Comparison of ENCODE assay signal across 11 cellular contexts in genomic region chr7:131753620-131754222, GRCh38.
A peak's percentile ranks its signal among the peaks of the same experiment; 100 is the strongest.
DNase-seq lines count a peak whose midpoint lies in the region; ATAC-seq and TF ChIP-seq lines count a peak whose summit lies in the region.
"Had no signal": no experiment of that assay in that cellular context is flagged by ENCODE, and none has a peak within 500 bp of the region (broad histone marks: within the 10 kb centered on the region; RNA-seq: fewer than 3 reads in every experiment).

No MANE protein-coding gene starts in this region.

- DNase-seq in MCF 10A (ENCODE audit: unreplicated experiment) = peak; percentile 26
- DNase-seq in breast epithelium (ENCODE audit: low spot score in 2 of 2) = no peak
- peak; percentile 65 for DNase-seq in NCI-H2171 treated with DMSO at 0.1 percent for 48 hours (lab: John Stamatoyannopoulos, UW)
- DNase-seq in choroid plexus epithelial cell (ENCODE audit: low read depth) = peak; percentile 4
- DNase-seq in smooth muscle cell (lab: John Stamatoyannopoulos, UW; ENCODE audit: unreplicated experiment) = no peak
- DNase-seq in midbrain (lab: John Stamatoyannopoulos, UW) = no peak
- DNase-seq: CD4-positive, alpha-beta memory T cell; right cardiac atrium had no signal

- H3K27me3 ChIP-seq in breast epithelium (peaks cover 0 to 5% of the 10 kb centered on the region in 2 donors), smooth muscle cell (ENCODE audit: low read depth) (peaks cover 5% of the 10 kb centered on the region)

- H3K36me3 Mint-ChIP-seq in MCF 10A (ENCODE audit: insufficient read depth, unreplicated experiment) = no peaks in the 10 kb centered on the region
- H3K36me3 Mint-ChIP-seq: activated naive CD8-positive, alpha-beta T cell; CD4-positive, alpha-beta memory T cell had no signal

- peaks cover 47% of the 10 kb centered on the region for H3K27me3 Mint-ChIP-seq in MCF 10A (ENCODE audit: insufficient read depth, unreplicated experiment)

- peaks cover 10% of the 10 kb centered on the region for H3K9me3 Mint-ChIP-seq in MCF 10A (ENCODE audit: unreplicated experiment)

- no peak overlapping the region for H3K4me3 Mint-ChIP-seq in MCF 10A (ENCODE audit: unreplicated experiment)
- H3K4me3 Mint-ChIP-seq: activated naive CD8-positive, alpha-beta T cell; CD4-positive, alpha-beta memory T cell had no signal

- H2AFZ ChIP-seq in smooth muscle cell (ENCODE audit: low read depth) = no peak overlapping the region

- no peaks in the 10 kb centered on the region for H3F3A ChIP-seq in smooth muscle cell (ENCODE audit: low read depth)

- no peaks in the 10 kb centered on the region for H3K4me1 Mint-ChIP-seq in MCF 10A (ENCODE audit: insufficient read depth, unreplicated experiment)
- H3K4me1 Mint-ChIP-seq: CD4-positive, alpha-beta memory T cell had no signal

- no peak overlapping the region for H3K4me3 ChIP-seq in breast epithelium
- H3K4me3 ChIP-seq in choroid plexus epithelial cell (ENCODE audit: low read depth, low read length) = no peak overlapping the region
- H3K4me3 ChIP-seq in smooth muscle cell = no peak overlapping the region

- CTCF ChIA-PET in MCF 10A (lab: Yijun Ruan, JAX) = interaction anchor here (0.6 to 1.3 kb wide), 8 partner anchors 11 to 129 kb away, joined by 3 to 5 read pairs (median 3); no protein-coding TSS in a partner anchor

- H3K36me3 ChIP-seq in breast epithelium (no peaks in the 10 kb centered on the region), smooth muscle cell (ENCODE audit: low read depth) (no peaks in the 10 kb centered on the region)

- TF ChIP-seq POLR2A in breast epithelium (IDR thresholded peaks at IDR 0.05) = no peak

- no peaks in the 10 kb centered on the region for H3K4me1 ChIP-seq in breast epithelium
- H3K4me1 ChIP-seq in smooth muscle cell (ENCODE audit: low read depth) = no peaks in the 10 kb centered on the region

- 50% methylated on average over 11 of the region's 11 CpGs for WGBS in smooth muscle cell (ENCODE audit: low lambda C conversion rate)

- intact Hi-C loops in MCF 10A (cut with micrococcal nuclease) (no loop called here), breast epithelium (cut with DNase I; ENCODE audit: low total_unique reads) (no loop called here)

- POLR2A ChIA-PET in MCF 10A (lab: Yijun Ruan, JAX) = interaction anchor here (0.6 kb wide), 1 partner anchor 11 kb away, joined by 3 read pairs; no protein-coding TSS in a partner anchor

- H3K4me2 ChIP-seq in smooth muscle cell = no peak overlapping the region

- no peaks in the 10 kb centered on the region for H3K79me2 ChIP-seq in smooth muscle cell (ENCODE audit: low read depth)

- H3K9me3 ChIP-seq in breast epithelium (no peaks in the 10 kb centered on the region), smooth muscle cell (replicated peaks; ENCODE audit: low read depth) (no peaks in the 10 kb centered on the region)

- no peak for TF ChIP-seq CTCF in MCF 10A (IDR thresholded peaks at IDR 0.05; ENCODE audit: unreplicated experiment)
- no peak for TF ChIP-seq CTCF in breast epithelium (IDR thresholded peaks at IDR 0.05)
- peak; percentile 44 for TF ChIP-seq CTCF in choroid plexus epithelial cell (conservative IDR thresholded peaks at IDR 0.05; ENCODE audit: low read depth, low read length)
- TF ChIP-seq CTCF in smooth muscle cell (IDR thresholded peaks at IDR 0.05; ENCODE audit: borderline replicate concordance, insufficient read depth, poor library complexity, severe bottlenecking) = peak; percentile 33

- no peak overlapping the region for H3K27ac Mint-ChIP-seq in MCF 10A (ENCODE audit: low read depth, unreplicated experiment)
- H3K27ac Mint-ChIP-seq: activated naive CD8-positive, alpha-beta T cell; CD4-positive, alpha-beta memory T cell had no signal

- no peaks in the 10 kb centered on the region for H4K20me1 ChIP-seq in smooth muscle cell (ENCODE audit: low read depth)

- ATAC-seq in GM21360 (IDR thresholded peaks at IDR 0.05; ENCODE audit: unreplicated experiment) (no peak), GM21529 (IDR thresholded peaks at IDR 0.05; ENCODE audit: unreplicated experiment) (no peak)
- ATAC-seq: right cardiac atrium had no signal

- no TSS peak for BruUV-seq in MCF 10A (replicated peaks; lab: Mats Ljungman, UMichigan)

- H3K27ac ChIP-seq in breast epithelium = no peak overlapping the region
- no peak overlapping the region for H3K27ac ChIP-seq in smooth muscle cell (ENCODE audit: low read depth)

- no peak overlapping the region for H3K9ac ChIP-seq in smooth muscle cell (ENCODE audit: low read depth)

Comparison
In these comparisons a context has a peak if more than half of its experiments do, and no peak if none do; other contexts are left out.
1. DNase-seq: peak in MCF 10A (single experiment), NCI-H2171 treated with DMSO at 0.1 percent for 48 hours (single experiment) and choroid plexus epithelial cell (single experiment); none in breast epithelium (0 of 2), smooth muscle cell (single experiment) and midbrain (single experiment).
2. CTCF ChIP-seq: peak in choroid plexus epithelial cell (single experiment) and smooth muscle cell (single experiment); none in MCF 10A (single experiment) and breast epithelium (0 of 3).